13 cellular contexts compared by ENCODE assay signal in the genomic region with DNA sequence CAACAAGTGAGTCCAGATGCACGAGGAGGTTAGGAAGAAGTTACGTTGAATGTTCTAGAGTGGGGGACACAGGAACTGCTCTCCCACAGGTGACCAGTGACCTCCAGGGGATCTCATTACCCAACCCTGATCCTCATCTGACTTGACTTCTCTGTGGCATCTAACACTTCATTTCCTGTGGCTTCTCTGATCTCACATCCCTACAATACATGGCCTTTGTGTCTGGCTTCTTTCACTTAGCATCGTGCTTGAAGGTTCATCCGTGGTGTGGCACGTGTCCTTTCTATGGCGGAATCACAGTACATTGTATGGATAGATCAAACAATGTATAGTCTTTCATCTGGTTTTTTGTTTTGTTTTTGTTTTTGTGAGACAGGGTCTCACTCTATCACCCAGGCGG. TPM values are rescaled to one million over a fixed set of nuclear protein-coding genes. Genes with fewer than 3 reads are reported as not detected.
A peak's percentile ranks its signal among the peaks of the same experiment; 100 is the strongest.
DNase-seq lines count a peak whose midpoint lies in the region; ATAC-seq and TF ChIP-seq lines count a peak whose summit lies in the region.
"Had no signal": no experiment of that assay in that cellular context is flagged by ENCODE, and none has a peak within 500 bp of the region (broad histone marks: within the 10 kb centered on the region; RNA-seq: fewer than 3 reads in every experiment).

No MANE protein-coding gene starts in this region.

- H3K27ac Mint-ChIP-seq in stimulated activated naive CD8-positive, alpha-beta T cell treated with anti-CD3 and anti-CD28 coated beads, Interleukin-15, amount 100 ng/mL, for 72 hours = no peak overlapping the region
- no peak overlapping the region for H3K27ac Mint-ChIP-seq in endothelial cell (ENCODE audit: unreplicated experiment)
- H3K27ac Mint-ChIP-seq in activated T-helper 1 cell treated with anti-CD3 and anti-CD28 coated beads, Interleukin-12 subunit alpha, Interleukin-12 subunit beta, Interleukin-2, Interleukin-4 antibody, amounts not matched to agents 30 ng/mL and 10 ng/mL and 1 ng/mL, durations not matched to agents 14 hours and 24 hours and 36 hours = no peak overlapping the region
- H3K27ac Mint-ChIP-seq in CD4-positive, alpha-beta memory T cell = no peak overlapping the region
- H3K27ac Mint-ChIP-seq: GM23338, H9, IgD-negative memory B cell had no signal

- H3K4me1 Mint-ChIP-seq in stimulated activated naive CD8-positive, alpha-beta T cell treated with anti-CD3 and anti-CD28 coated beads, Interleukin-15, amount 100 ng/mL, for 72 hours = peaks cover 8% of the 10 kb centered on the region
- peaks cover 5% of the 10 kb centered on the region for H3K4me1 Mint-ChIP-seq in endothelial cell (ENCODE audit: unreplicated experiment)
- peaks cover 5% of the 10 kb centered on the region for H3K4me1 Mint-ChIP-seq in activated T-helper 1 cell treated with anti-CD3 and anti-CD28 coated beads, Interleukin-12 subunit alpha, Interleukin-12 subunit beta, Interleukin-2, Interleukin-4 antibody, amounts not matched to agents 30 ng/mL and 10 ng/mL and 1 ng/mL, durations not matched to agents 14 hours and 24 hours and 36 hours (ENCODE audit: low read depth)
- peaks cover 0 to 3% (median 1%) of the 10 kb centered on the region in 4 donors for H3K4me1 Mint-ChIP-seq in CD4-positive, alpha-beta memory T cell

- no peaks in the 10 kb centered on the region for H3K27me3 Mint-ChIP-seq in stimulated activated naive CD8-positive, alpha-beta T cell treated with anti-CD3 and anti-CD28 coated beads, Interleukin-15, amount 100 ng/mL, for 72 hours
- peaks cover 3% of the 10 kb centered on the region for H3K27me3 Mint-ChIP-seq in endothelial cell (ENCODE audit: unreplicated experiment)
- peaks cover 4% of the 10 kb centered on the region for H3K27me3 Mint-ChIP-seq in activated T-helper 1 cell treated with anti-CD3 and anti-CD28 coated beads, Interleukin-12 subunit alpha, Interleukin-12 subunit beta, Interleukin-2, Interleukin-4 antibody, amounts not matched to agents 30 ng/mL and 10 ng/mL and 1 ng/mL, durations not matched to agents 14 hours and 24 hours and 36 hours (ENCODE audit: insufficient read depth)
- H3K27me3 Mint-ChIP-seq in CD4-positive, alpha-beta memory T cell = no peaks in the 10 kb centered on the region

- POLR2A ChIA-PET in CD4-positive, alpha-beta memory T cell (lab: Charles Lee; ENCODE audit: partially characterized antibody) = no interaction called here

- no peaks in the 10 kb centered on the region for H3K36me3 ChIP-seq in CD4-positive, alpha-beta memory T cell (ENCODE audit: insufficient read depth, low read length)
- H3K36me3 ChIP-seq: BE2C had no signal

- no peak overlapping the region for H3K4me3 ChIP-seq in Jurkat, Clone E6-1 (ENCODE audit: low read length)
- no peak overlapping the region for H3K4me3 ChIP-seq in CD4-positive, alpha-beta memory T cell (ENCODE audit: low read length in 2 of 2)
- H3K4me3 ChIP-seq: A549, GM23338 had no signal

- peaks cover 0 to 9% of the 10 kb centered on the region in 2 donors for H3K9me3 Mint-ChIP-seq in stimulated activated naive CD8-positive, alpha-beta T cell treated with anti-CD3 and anti-CD28 coated beads, Interleukin-15, amount 100 ng/mL, for 72 hours
- no peaks in the 10 kb centered on the region for H3K9me3 Mint-ChIP-seq in endothelial cell (ENCODE audit: unreplicated experiment)
- no peaks in the 10 kb centered on the region for H3K9me3 Mint-ChIP-seq in activated T-helper 1 cell treated with anti-CD3 and anti-CD28 coated beads, Interleukin-12 subunit alpha, Interleukin-12 subunit beta, Interleukin-2, Interleukin-4 antibody, amounts not matched to agents 30 ng/mL and 10 ng/mL and 1 ng/mL, durations not matched to agents 14 hours and 24 hours and 36 hours
- H3K9me3 Mint-ChIP-seq in CD4-positive, alpha-beta memory T cell = no peaks in the 10 kb centered on the region
- H3K9me3 Mint-ChIP-seq: GM23338 had no signal

- H3K4me3 Mint-ChIP-seq in stimulated activated naive CD8-positive, alpha-beta T cell treated with anti-CD3 and anti-CD28 coated beads, Interleukin-15, amount 100 ng/mL, for 72 hours = no peak overlapping the region
- H3K4me3 Mint-ChIP-seq in endothelial cell (ENCODE audit: unreplicated experiment) = peak overlapping the region; percentile 11
- H3K4me3 Mint-ChIP-seq in activated T-helper 1 cell treated with anti-CD3 and anti-CD28 coated beads, Interleukin-12 subunit alpha, Interleukin-12 subunit beta, Interleukin-2, Interleukin-4 antibody, amounts not matched to agents 30 ng/mL and 10 ng/mL and 1 ng/mL, durations not matched to agents 14 hours and 24 hours and 36 hours = no peak overlapping the region
- H3K4me3 Mint-ChIP-seq in CD4-positive, alpha-beta memory T cell = no peak overlapping the region
- H3K4me3 Mint-ChIP-seq: GM23338, H9, IgD-negative memory B cell had no signal

- intact Hi-C loops in activated T-helper 1 cell treated with anti-CD3 and anti-CD28 coated beads, Interleukin-12 subunit alpha, Interleukin-12 subunit beta, Interleukin-2, Interleukin-4 antibody, amounts not matched to agents 30 ng/mL and 10 ng/mL and 1 ng/mL, durations not matched to agents 14 hours and 24 hours and 36 hours (cut with micrococcal nuclease) = no loop called here
- intact Hi-C loops in CD4-positive, alpha-beta memory T cell (cut with micrococcal nuclease) = no loop called here

- peak; percentile 49 for ATAC-seq in stimulated activated naive CD8-positive, alpha-beta T cell treated with anti-CD3 and anti-CD28 coated beads, Interleukin-15, amount 100 ng/mL, for 72 hours
- no peak for ATAC-seq in stimulated activated naive CD8-positive, alpha-beta T cell treated with anti-CD3 and anti-CD28 coated beads, Interleukin-15, Interleukin-2, amounts not matched to agents 100 U/mL and 50 U/mL, for 24 hours
- no peak for ATAC-seq in GM19463 (IDR thresholded peaks at IDR 0.05; ENCODE audit: unreplicated experiment)
- ATAC-seq: A549, GM23338 had no signal

- no peak for TF ChIP-seq CTCF in endothelial cell (IDR thresholded peaks at IDR 0.05; ENCODE audit: unreplicated experiment)

- no peaks in the 10 kb centered on the region for H3K9me3 ChIP-seq in CD4-positive, alpha-beta memory T cell (ENCODE audit: control insufficient read depth in 1 of 2, low read length in 2 of 2)
- H3K9me3 ChIP-seq: A549, BE2C had no signal

- peaks cover 19% of the 10 kb centered on the region for H3K36me3 Mint-ChIP-seq in endothelial cell (ENCODE audit: low read depth, unreplicated experiment)
- H3K36me3 Mint-ChIP-seq in activated T-helper 1 cell treated with anti-CD3 and anti-CD28 coated beads, Interleukin-12 subunit alpha, Interleukin-12 subunit beta, Interleukin-2, Interleukin-4 antibody, amounts not matched to agents 30 ng/mL and 10 ng/mL and 1 ng/mL, durations not matched to agents 14 hours and 24 hours and 36 hours (ENCODE audit: low read depth) = peaks cover 2% of the 10 kb centered on the region
- peaks cover 0 to 23% of the 10 kb centered on the region in 2 donors for H3K36me3 Mint-ChIP-seq in CD4-positive, alpha-beta memory T cell

- CTCF ChIA-PET in CD4-positive, alpha-beta memory T cell (lab: Charles Lee; ENCODE audit: partially characterized antibody) = no interaction called here

- no peak overlapping the region for H3K27ac ChIP-seq in CD4-positive, alpha-beta memory T cell (ENCODE audit: low read depth, low read length)
- H3K27ac ChIP-seq: A549 had no signal

- H3K27me3 ChIP-seq in CD4-positive, alpha-beta memory T cell (ENCODE audit: insufficient read depth, low read length) = no peaks in the 10 kb centered on the region
- H3K27me3 ChIP-seq: BE2C had no signal

- H3K4me1 ChIP-seq in CD4-positive, alpha-beta memory T cell (ENCODE audit: insufficient read depth, low read length) = no peaks in the 10 kb centered on the region
- H3K4me1 ChIP-seq: A549, BE2C had no signal

- DNase-seq in stimulated activated naive CD8-positive, alpha-beta T cell treated with anti-CD3 and anti-CD28 coated beads, Interleukin-15, amount 100 ng/mL, for 72 hours = no peak
- DNase-seq in stimulated activated naive CD8-positive, alpha-beta T cell treated with anti-CD3 and anti-CD28 coated beads, Interleukin-15, Interleukin-2, amounts not matched to agents 100 U/mL and 50 U/mL, for 24 hours = no peak
- peak; percentile 47 for DNase-seq in Jurkat, Clone E6-1 (ENCODE audit: low read depth, low spot score)
- DNase-seq in endothelial cell (ENCODE audit: low spot score) = no peak
- no peak for DNase-seq in activated T-helper 1 cell treated with anti-CD3 and anti-CD28 coated beads, Interleukin-12 subunit alpha, Interleukin-12 subunit beta, Interleukin-2, Interleukin-4 antibody, amounts not matched to agents 30 ng/mL and 10 ng/mL and 1 ng/mL, durations not matched to agents 14 hours and 24 hours and 36 hours (ENCODE audit: low spot score)
- no peak for DNase-seq in CD4-positive, alpha-beta memory T cell
- DNase-seq: BE2C, DMS53, H9 had no signal

RNA-seq across cellular contexts. Expression of a gene that starts 19.3 kb away (rescaled TPM):
- polyA plus RNA-seq in Jurkat, Clone E6-1 (2012; ENCODE audit: insufficient read depth, insufficient read length) = 0.43 TPM
- 0.80 TPM for total RNA-seq in endothelial cell (ENCODE audit: unreplicated experiment)
- 0.65 and 0.76 TPM in 2 replicates for total RNA-seq in activated T-helper 1 cell treated with anti-CD3 and anti-CD28 coated beads, Interleukin-12 subunit alpha, Interleukin-12 subunit beta, Interleukin-2, Interleukin-4 antibody, amounts not matched to agents 30 ng/mL and 10 ng/mL and 1 ng/mL, durations not matched to agents 14 hours and 24 hours and 36 hours
- under 1 TPM; 0.23 to 0.44 TPM for total RNA-seq in CD4-positive, alpha-beta memory T cell
- polyA plus RNA-seq in CD4-positive, alpha-beta memory T cell = under 1 TPM in 1 of 2 donors, not detected in 1; 0.21 TPM
- polyA plus RNA-seq: IgD-negative memory B cell had no signal

RNA-seq across cellular contexts. Expression of a gene that starts 49.1 kb away (rescaled TPM):
- 115 TPM for polyA plus RNA-seq in Jurkat, Clone E6-1 (2012; ENCODE audit: insufficient read depth, insufficient read length)
- 34.0 TPM for total RNA-seq in endothelial cell (ENCODE audit: unreplicated experiment)
- 63.9 and 67.5 TPM in 2 replicates for total RNA-seq in activated T-helper 1 cell treated with anti-CD3 and anti-CD28 coated beads, Interleukin-12 subunit alpha, Interleukin-12 subunit beta, Interleukin-2, Interleukin-4 antibody, amounts not matched to agents 30 ng/mL and 10 ng/mL and 1 ng/mL, durations not matched to agents 14 hours and 24 hours and 36 hours
- total RNA-seq in CD4-positive, alpha-beta memory T cell = 10 to 100 TPM; 41.4 to 42.7 TPM
- polyA plus RNA-seq in CD4-positive, alpha-beta memory T cell = 100 to 1,000 TPM in 1 of 2 donors, 10 to 100 TPM in 1; 93.2 to 111 TPM
